ENCODE assay signal across 17 cellular contexts in genomic region chr1:98940680-98941079, GRCh38.
DNase-seq lines count a peak whose midpoint lies in the region; ATAC-seq, FAIRE-seq and TF ChIP-seq lines count a peak whose summit lies in the region.
"Had no signal": no experiment of that assay in that cellular context is flagged by ENCODE, and none has a peak within 500 bp of the region (broad histone marks: within the 10 kb centered on the region; RNA-seq: fewer than 3 reads in every experiment).

No MANE protein-coding gene starts in this region.

- DNase-seq in stimulated activated CD4-positive, alpha-beta T cell treated with anti-CD3 and anti-CD28 coated beads, Interleukin-15, amount 100 ng/mL, for 48 hours (ENCODE audit: low read depth in 2 of 2), result peak; percentile 2 to 12
- DNase-seq in stimulated activated CD4-positive, alpha-beta T cell treated with anti-CD3 and anti-CD28 coated beads, Interleukin-12 subunit alpha, Interleukin-12 subunit beta, amount 100 ng/mL, for 4 hours, result no peak
- DNase-seq in PC-3, result peak; percentile 47
- DNase-seq in fibroblast of pulmonary artery (ENCODE audit: low read depth), result peak; percentile 45
- peak; percentile 41 for DNase-seq in urothelium cell line (ENCODE audit: low spot score)
- no peak for DNase-seq in DMS79 treated with DMSO at 0.1 percent for 48 hours (lab: John Stamatoyannopoulos, UW)
- DNase-seq in effector CD4-positive, alpha-beta T cell, result no peak
- DNase-seq: activated effector memory CD4-positive, alpha-beta T cell treated with anti-CD3 and anti-CD28 coated beads, Interleukin-2, amount 50 U/mL, for 16 hours; CD8-positive, alpha-beta memory T cell; glutamatergic neuron; NCI-H1092 treated with DMSO at 0.1 percent for 48 hours; NCI-H524 treated with DMSO at 0.1 percent for 48 hours; SIG-M5 had no signal

- H2AFZ ChIP-seq in PC-3 (ENCODE audit: low read length), result no peak overlapping the region

- intact Hi-C loops in PC-3 (cut with micrococcal nuclease), result no loop called here

- no peak overlapping the region for H3K9ac ChIP-seq in PC-3 (ENCODE audit: low read length)

- CTCF ChIA-PET in PC-3 (lab: Charles Lee), result no interaction called here

- no TSS peak for BruUV-seq in PC-3 (replicated peaks; lab: Mats Ljungman, UMichigan)

- H3F3A ChIP-seq in PC-3 (ENCODE audit: low read length, unreplicated experiment), result no peaks in the 10 kb centered on the region

- H4K20me1 ChIP-seq in PC-3 (ENCODE audit: low read length), result no peaks in the 10 kb centered on the region

- H3K4me3 ChIP-seq in PC-3 (ENCODE audit: low read length), result no peak overlapping the region
- H3K4me3 ChIP-seq in fibroblast of pulmonary artery (replicated peaks; ENCODE audit: low read depth, low read length), result no peak overlapping the region
- H3K4me3 ChIP-seq: coronary artery had no signal

- no peaks in the 10 kb centered on the region for H3K79me2 ChIP-seq in PC-3 (ENCODE audit: low read length)

- no peak for ATAC-seq in PC-3
- ATAC-seq in GM21390 (IDR thresholded peaks at IDR 0.05; ENCODE audit: unreplicated experiment), result no peak
- ATAC-seq: WTC11 had no signal

- H3K36me3 ChIP-seq in PC-3 (ENCODE audit: low read depth, low read length), result no peaks in the 10 kb centered on the region
- H3K36me3 ChIP-seq: neutrophil had no signal

- peaks cover 8% of the 10 kb centered on the region for H3K4me1 ChIP-seq in PC-3 (ENCODE audit: insufficient read depth, low read length)

- TF ChIP-seq CTCF in PC-3 (conservative IDR thresholded peaks at IDR 0.05; ENCODE audit: low read depth, low read length), result no peak
- no peak for TF ChIP-seq CTCF in fibroblast of pulmonary artery (IDR thresholded peaks at IDR 0.05; ENCODE audit: low read length, missing control alignments)

- FAIRE-seq in urothelium cell line (lab: Jason Lieb, UNC), result no peak

- POLR2A ChIA-PET in PC-3 (lab: Charles Lee; ENCODE audit: unreplicated experiment), result no interaction called here

- no peaks in the 10 kb centered on the region for H3K27me3 ChIP-seq in PC-3 (ENCODE audit: low read length)
- H3K27me3 ChIP-seq: neutrophil had no signal

- H3K4me2 ChIP-seq in PC-3 (ENCODE audit: low read length), result 0 out of 2 replicates have a peak overlapping the region, but pooled peaks have one; percentile 11

- no peaks in the 10 kb centered on the region for H3K9me3 ChIP-seq in PC-3 (ENCODE audit: low read length)
- H3K9me3 ChIP-seq: neutrophil had no signal

- no peak overlapping the region for H3K27ac ChIP-seq in PC-3 (ENCODE audit: low read length)
- H3K27ac ChIP-seq: coronary artery, neutrophil had no signal

- no peaks in the 10 kb centered on the region for H3K9me2 ChIP-seq in PC-3 (replicated peaks; ENCODE audit: low read length)

Comparison
In these comparisons a context has a peak if more than half of its experiments do, and no peak if none do; other contexts are left out.
1. DNase-seq: peak in stimulated activated CD4-positive, alpha-beta T cell treated with anti-CD3 and anti-CD28 coated beads, Interleukin-15, amount 100 ng/mL, for 48 hours (2 of 2), PC-3 (single experiment), fibroblast of pulmonary artery (single experiment) and urothelium cell line (single experiment); none in stimulated activated CD4-positive, alpha-beta T cell treated with anti-CD3 and anti-CD28 coated beads, Interleukin-12 subunit alpha, Interleukin-12 subunit beta, amount 100 ng/mL, for 4 hours (single experiment), DMS79 treated with DMSO at 0.1 percent for 48 hours (single experiment) and effector CD4-positive, alpha-beta T cell (single experiment).